In genomic region chr18:55189972-55190371, GRCh38 we compare ENCODE assay signal across 20 cellular contexts.
A peak's percentile ranks its signal among the peaks of the same experiment; 100 is the strongest.
DNase-seq lines count a peak whose midpoint lies in the region; TF ChIP-seq lines count a peak whose summit lies in the region.
"Had no signal": no experiment of that assay in that cellular context is flagged by ENCODE, and none has a peak within 500 bp of the region (broad histone marks: within the 10 kb centered on the region; RNA-seq: fewer than 3 reads in every experiment).

No MANE protein-coding gene starts in this region.

- H3K9ac ChIP-seq in adipocyte (ENCODE audit: low read length) = no peak overlapping the region
- no peak overlapping the region for H3K9ac ChIP-seq in mesendoderm (ENCODE audit: low read length)
- H3K9ac ChIP-seq: KMS-11, parathyroid adenoma had no signal

- no peaks in the 10 kb centered on the region for H3K79me2 ChIP-seq in mesendoderm (ENCODE audit: control insufficient read depth, insufficient read depth, low read length)
- H3K79me2 ChIP-seq: parathyroid adenoma had no signal

- H3K4me1 ChIP-seq in A673 (ENCODE audit: insufficient read depth, low read length, poor library complexity, severe bottlenecking) (no peaks in the 10 kb centered on the region), HEK293 (ENCODE audit: control insufficient read depth, insufficient read depth, low read length) (no peaks in the 10 kb centered on the region), adipocyte (ENCODE audit: control insufficient read depth, insufficient read depth, low read length) (no peaks in the 10 kb centered on the region), mesendoderm (ENCODE audit: control insufficient read depth, low read depth, low read length) (no peaks in the 10 kb centered on the region)
- H3K4me1 ChIP-seq: parathyroid adenoma had no signal

- no peak overlapping the region for H2AK5ac ChIP-seq in mesendoderm (ENCODE audit: low read length)

- H3K4me3 ChIP-seq in A673 (ENCODE audit: low read depth, low read length, poor library complexity, severe bottlenecking) (no peak overlapping the region), HEK293 (ENCODE audit: low read depth, low read length) (no peak overlapping the region), adipocyte (ENCODE audit: low read length) (no peak overlapping the region), mesendoderm (ENCODE audit: low read length) (no peak overlapping the region)

- no peak overlapping the region for H4K5ac ChIP-seq in mesendoderm (ENCODE audit: low read length)

- CTCF ChIA-PET in A673 (lab: Charles Lee) = interaction anchor here (1.2 kb wide), 1 partner anchor 45 kb away, joined by 3 read pairs; no protein-coding TSS in a partner anchor
- CTCF ChIA-PET in HEK293 (lab: Yijun Ruan, JAX) = interaction anchor here (0.7 to 0.8 kb wide), 2 partner anchors 236 to 818 kb away, joined by 3 to 5 read pairs; no protein-coding TSS in a partner anchor

- no peaks in the 10 kb centered on the region for H3K36me3 ChIP-seq in A673 (ENCODE audit: insufficient read depth, low read length, poor library complexity, severe bottlenecking)
- H3K36me3 ChIP-seq in HEK293 (ENCODE audit: control insufficient read depth in 2 of 2, insufficient read depth in 1 of 2, low read length in 2 of 2) = no peaks in the 10 kb centered on the region
- H3K36me3 ChIP-seq in adipocyte (ENCODE audit: control insufficient read depth, insufficient read depth, low read length, severe bottlenecking) = no peaks in the 10 kb centered on the region
- no peaks in the 10 kb centered on the region for H3K36me3 ChIP-seq in mesendoderm (ENCODE audit: control insufficient read depth, insufficient read depth, low read length)

- H2BK5ac ChIP-seq in mesendoderm (ENCODE audit: low read length) = no peak overlapping the region

- no peak overlapping the region for H3K4me2 ChIP-seq in mesendoderm (ENCODE audit: low read length)
- H3K4me2 ChIP-seq: KMS-11 had no signal

- no peak overlapping the region for H3K23ac ChIP-seq in mesendoderm (ENCODE audit: low read length)

- intact Hi-C loops in A673 (cut with micrococcal nuclease; ENCODE audit: unreplicated experiment) = no loop called here

- no TSS peak for BruUV-seq in A673 (replicated peaks; lab: Mats Ljungman, UMichigan)

- TF ChIP-seq CTCF in A673 (conservative IDR thresholded peaks at IDR 0.05; ENCODE audit: low read depth, low read length) (no peak), HEK293 (tag by site-specific recombination; IDR thresholded peaks at IDR 0.05) (no peak)

- H3K9me3 ChIP-seq in A673 (ENCODE audit: low read depth, low read length, poor library complexity, severe bottlenecking) (no peaks in the 10 kb centered on the region), HEK293 (ENCODE audit: control insufficient read depth, insufficient read depth, low read depth, low read length) (no peaks in the 10 kb centered on the region), adipocyte (ENCODE audit: control insufficient read depth, low read length) (no peaks in the 10 kb centered on the region)

- no peak overlapping the region for H4K8ac ChIP-seq in mesendoderm (ENCODE audit: low read depth, low read length)

- no peak overlapping the region for H3K4ac ChIP-seq in mesendoderm (ENCODE audit: low read depth, low read length)

- H2BK15ac ChIP-seq in mesendoderm (replicated peaks; ENCODE audit: low read depth) = no peak overlapping the region

- H3K27ac ChIP-seq in A673 (ENCODE audit: low read depth, low read length, poor library complexity, severe bottlenecking) (no peak overlapping the region), HEK293 (ENCODE audit: extremely low read depth, low read depth, low read length) (no peak overlapping the region), mesendoderm (ENCODE audit: low read depth, low read length) (no peak overlapping the region)
- H3K27ac ChIP-seq: KMS-11, parathyroid adenoma had no signal

- H2BK120ac ChIP-seq in mesendoderm (ENCODE audit: low read depth, low read length) = no peak overlapping the region

- no CpG with 5 or more reads among the region's 3 CpGs for WGBS in mesendoderm (ENCODE audit: extremely low coverage, insufficient coverage, low lambda C conversion rate)

- no peaks in the 10 kb centered on the region for H3K79me1 ChIP-seq in mesendoderm (ENCODE audit: low read length)

- peaks cover 20% of the 10 kb centered on the region for H3K27me3 ChIP-seq in A673 (replicated peaks; ENCODE audit: insufficient read depth, low read depth, low read length, poor library complexity)
- peaks cover 10% of the 10 kb centered on the region for H3K27me3 ChIP-seq in adipocyte (replicated peaks; ENCODE audit: control insufficient read depth, insufficient read depth, low read length)
- H3K27me3 ChIP-seq in mesendoderm (ENCODE audit: insufficient read depth, low read length, poor library complexity) = no peaks in the 10 kb centered on the region

- DNase-seq in A673 (ENCODE audit: low spot score) = peak; percentile 59
- DNase-seq in adipocyte (ENCODE audit: low read depth) = peak; percentile 24
- peak; percentile 97 for DNase-seq in mesendoderm
- no peak for DNase-seq in NCI-H2029 (lab: John Stamatoyannopoulos, UW)
- DNase-seq in effector CD4-positive, alpha-beta T cell = no peak
- DNase-seq in NCI-H526 treated with DMSO at 0.1 percent for 48 hours (lab: John Stamatoyannopoulos, UW) = no peak
- DNase-seq in stimulated activated CD4-positive, alpha-beta T cell treated with anti-CD3 and anti-CD28 coated beads, Interleukin-4, amount 100 ng/mL, for 4 hours = no peak
- DNase-seq: activated CD8-positive, alpha-beta T cell treated with anti-CD3 and anti-CD28 coated beads for 36 hours; activated naive CD4-positive, alpha-beta T cell treated with anti-CD3 and anti-CD28 coated beads, Interleukin-2, amount 10 ng/mL, durations not matched to agents 7 days and 5 days; activated T-cell treated with anti-CD3 and anti-CD28 coated beads, Interleukin-2, amount 50 U/mL, for 24 hours; DMS53; effector memory CD8-positive, alpha-beta T cell; NCI-H1048; NCI-H2081; PC-3; SHP77 treated with DMSO at 0.1 percent for 48 hours; stimulated activated CD4-positive, alpha-beta T cell treated with anti-CD3 and anti-CD28 coated beads, Interleukin-4, amount 100 ng/mL, for 24 hours had no signal

- H3K18ac ChIP-seq in mesendoderm (ENCODE audit: low read length) = no peak overlapping the region

- H3K56ac ChIP-seq in mesendoderm (ENCODE audit: low read length) = no peak overlapping the region

- POLR2A ChIA-PET in A673 (lab: Charles Lee; ENCODE audit: low non-redundant PET) (no interaction called here), HEK293 (lab: Yijun Ruan, JAX) (no interaction called here)

TF ChIP-seq in HEK293, 187 proteins besides CTCF, POLR2A, EP300 and RAD21:
- TF ChIP-seq ZBTB49 (tag by site-specific recombination; IDR thresholded peaks at IDR 0.05; ENCODE audit: low read depth) = no peak
- 0 out of 2 replicates have a peak, but pooled peaks have one; percentile 24 for TF ChIP-seq PRDM10 (tag by site-specific recombination; IDR thresholded peaks at IDR 0.05)

Comparison
In these comparisons a context has a peak if more than half of its experiments do, and no peak if none do; other contexts are left out.
1. DNase-seq: peak in A673 (single experiment), adipocyte (single experiment) and mesendoderm (single experiment); none in NCI-H2029 (single experiment), effector CD4-positive, alpha-beta T cell (single experiment), NCI-H526 treated with DMSO at 0.1 percent for 48 hours (single experiment) and stimulated activated CD4-positive, alpha-beta T cell treated with anti-CD3 and anti-CD28 coated beads, Interleukin-4, amount 100 ng/mL, for 4 hours (0 of 2).